Comparison of ENCODE assay signal across 20 cellular contexts in the genomic region with DNA sequence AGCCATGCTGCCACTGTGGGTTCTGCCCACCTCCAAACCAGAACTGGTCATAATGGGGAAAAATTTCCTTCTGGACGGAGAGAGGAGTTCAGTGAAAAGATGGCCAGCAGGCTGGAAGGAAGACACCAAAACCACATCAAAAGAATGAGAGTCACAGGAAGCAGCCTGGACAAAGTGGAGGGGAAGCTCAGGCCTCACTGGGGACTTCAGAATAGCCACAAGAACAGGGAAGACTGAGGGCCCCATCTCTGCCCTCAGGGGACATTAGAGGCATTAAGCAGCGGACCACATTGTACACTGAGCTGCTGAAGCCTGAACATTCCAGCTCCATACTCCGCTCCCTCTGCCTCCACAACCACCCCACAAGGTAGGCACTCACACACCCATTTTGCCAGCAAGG.
A peak's percentile ranks its signal among the peaks of the same experiment; 100 is the strongest.
DNase-seq lines count a peak whose midpoint lies in the region; ATAC-seq, FAIRE-seq and TF ChIP-seq lines count a peak whose summit lies in the region.
"Had no signal": no experiment of that assay in that cellular context is flagged by ENCODE, and none has a peak within 500 bp of the region (broad histone marks: within the 10 kb centered on the region; RNA-seq: fewer than 3 reads in every experiment).

No MANE protein-coding gene starts in this region.

- H3K56ac ChIP-seq in IMR-90 (ENCODE audit: extremely low read depth, insufficient read depth, low read length), result no peak overlapping the region

- peak overlapping the region; percentile 58 for H2AFZ ChIP-seq in IMR-90 (replicated peaks; ENCODE audit: low read length, poor library complexity)
- peak overlapping the region; percentile 32; the same call in 1 of the 2 replicates for H2AFZ ChIP-seq in K562 (ENCODE audit: low read depth, low read length)
- peak overlapping the region; percentile 3 for H2AFZ ChIP-seq in neuronal stem cell (ENCODE audit: low read length)
- H2AFZ ChIP-seq: GM23248 had no signal

- no peak for TF ChIP-seq EP300 in K562 (IDR thresholded peaks at IDR 0.05; ENCODE audit: low read length)

- TF ChIP-seq CTCF in IMR-90 (conservative IDR thresholded peaks at IDR 0.05; ENCODE audit: low read depth, low read length) (no peak), K562 (IDR thresholded peaks at IDR 0.05 in 2 of 3, conservative IDR thresholded peaks at IDR 0.05 in 1 of 3; ENCODE audit: insufficient read depth in 2 of 3, low read depth in 1 of 3, low read length in 3 of 3) (no peak)

- no peaks in the 10 kb centered on the region for H3K79me2 ChIP-seq in K562 (ENCODE audit: control insufficient read depth, insufficient read depth, low read length)

- DNase-seq in IMR-90 (no peak), K562 (ENCODE audit: extremely low read depth in 1 of 4, low spot score in 3 of 4) (no peak), neuronal stem cell (ENCODE audit: low spot score) (no peak), NCI-H748 treated with DMSO at 0.1 percent for 48 hours (lab: John Stamatoyannopoulos, UW) (no peak)
- DNase-seq: AML-193; Calu3; CD8-positive, alpha-beta T cell; DND-41; EL; GM23248; H7; HFFc6 had no signal

- H2BK120ac ChIP-seq in IMR-90 (ENCODE audit: low read depth, low read length) (no peak overlapping the region), neuronal stem cell (ENCODE audit: low read depth, low read length) (no peak overlapping the region)

- ATAC-seq in IMR-90 (ENCODE audit: low read depth), result no peak
- no peak for ATAC-seq in K562
- no peak for ATAC-seq in GM18873 (IDR thresholded peaks at IDR 0.05; ENCODE audit: low FRiP score, unreplicated experiment)
- ATAC-seq in HG03457 (IDR thresholded peaks at IDR 0.05; ENCODE audit: unreplicated experiment), result no peak
- ATAC-seq: A549; CD8-positive, alpha-beta T cell; GM12878; HCT116 had no signal

- no peaks in the 10 kb centered on the region for H3K79me1 ChIP-seq in IMR-90 (ENCODE audit: low read depth in 1 of 2, low read length in 2 of 2)
- H3K79me1 ChIP-seq in neuronal stem cell (ENCODE audit: low read depth, low read length), result no peaks in the 10 kb centered on the region

- H3K4me1 ChIP-seq in BLaER1 (peaks cover 26% of the 10 kb centered on the region), IMR-90 (ENCODE audit: control insufficient read depth, insufficient read depth, low read length) (no peaks in the 10 kb centered on the region), K562 (replicated peaks in 1 of 2; ENCODE audit: control insufficient read depth in 2 of 2, insufficient read depth in 2 of 2, low read length in 2 of 2) (no peaks in the 10 kb centered on the region), neuronal stem cell (ENCODE audit: control insufficient read depth in 2 of 2, insufficient read depth in 1 of 2, low read depth in 1 of 2, low read length in 2 of 2) (no peaks in the 10 kb centered on the region)
- H3K4me1 ChIP-seq: A549 had no signal

- no peak for FAIRE-seq in K562 (lab: Jason Lieb, UNC)
- FAIRE-seq: A549, GM12878, GM19239 had no signal

- H4K20me1 ChIP-seq in BLaER1 (no peaks in the 10 kb centered on the region), IMR-90 (ENCODE audit: insufficient read depth, low read length) (peaks cover 3% of the 10 kb centered on the region; the same call in 1 of the 2 replicates), K562 (replicated peaks; ENCODE audit: control insufficient read depth, insufficient read depth, low read length) (no peaks in the 10 kb centered on the region)

- H3K9me3 ChIP-seq in BLaER1 (no peaks in the 10 kb centered on the region), IMR-90 (ENCODE audit: control insufficient read depth, insufficient read depth, low read length) (no peaks in the 10 kb centered on the region), K562 (replicated peaks; ENCODE audit: control insufficient read depth, insufficient read depth, low read depth, low read length) (no peaks in the 10 kb centered on the region), neuronal stem cell (replicated peaks in 1 of 2; ENCODE audit: control insufficient read depth in 2 of 2, insufficient read depth in 1 of 2, low read depth in 1 of 2, low read length in 2 of 2) (peaks cover 0 to 2% of the 10 kb centered on the region in 2 donors)
- H3K9me3 ChIP-seq: A549 had no signal

- no peak for TF ChIP-seq POLR2A in IMR-90 (IDR thresholded peaks at IDR 0.05; ENCODE audit: low read depth, low read length)
- TF ChIP-seq POLR2A in K562 (conservative IDR thresholded peaks at IDR 0.05), result no peak

- H3K23ac ChIP-seq in IMR-90 (ENCODE audit: low read depth, low read length), result no peak overlapping the region
- H3K23ac ChIP-seq in neuronal stem cell (ENCODE audit: low read depth, low read length, poor library complexity), result peak overlapping the region; percentile 9

- H2AK9ac ChIP-seq in IMR-90 (replicated peaks; ENCODE audit: low read depth, low read length, poor library complexity), result no peak overlapping the region

- H4K5ac ChIP-seq in IMR-90 (ENCODE audit: low read depth, low read length), result no peak overlapping the region

- H3K36me3 ChIP-seq in BLaER1 (no peaks in the 10 kb centered on the region), IMR-90 (ENCODE audit: control insufficient read depth, insufficient read depth, low read length) (no peaks in the 10 kb centered on the region), K562 (ENCODE audit: control insufficient read depth, insufficient read depth, low read length) (no peaks in the 10 kb centered on the region), neuronal stem cell (replicated peaks in 1 of 2; ENCODE audit: control insufficient read depth in 2 of 2, insufficient read depth in 2 of 2, low read length in 2 of 2) (no peaks in the 10 kb centered on the region)

- TF ChIP-seq RAD21 in IMR-90 (IDR thresholded peaks at IDR 0.05; ENCODE audit: low read length), result no peak
- TF ChIP-seq RAD21 in K562 (CRISPR knock-in tag; conservative IDR thresholded peaks at IDR 0.05 in 1 of 2, IDR thresholded peaks at IDR 0.05 in 1 of 2), result no peak

- H3K18ac ChIP-seq in IMR-90 (ENCODE audit: low read depth, low read length), result no peak overlapping the region
- peak overlapping the region; percentile 39 for H3K18ac ChIP-seq in neuronal stem cell (ENCODE audit: low read length)

- H4K91ac ChIP-seq in IMR-90 (ENCODE audit: insufficient read depth, low read depth, low read length), result no peak overlapping the region
- no peak overlapping the region for H4K91ac ChIP-seq in neuronal stem cell (ENCODE audit: low read depth, low read length, poor library complexity)

- peak overlapping the region; percentile 52 for H3K4me2 ChIP-seq in BLaER1
- no peak overlapping the region for H3K4me2 ChIP-seq in IMR-90 (ENCODE audit: low read depth, low read length)
- no peak overlapping the region for H3K4me2 ChIP-seq in K562 (ENCODE audit: insufficient read depth, low read length)
- no peak overlapping the region for H3K4me2 ChIP-seq in neuronal stem cell (ENCODE audit: insufficient read depth, low read length, poor library complexity, severe bottlenecking)
- H3K4me2 ChIP-seq: A549 had no signal

- no peak overlapping the region for H2AK5ac ChIP-seq in IMR-90 (ENCODE audit: low read depth, low read length)
- no peak overlapping the region for H2AK5ac ChIP-seq in neuronal stem cell (ENCODE audit: low read depth, low read length)

- POLR2A ChIA-PET in IMR-90 (lab: Charles Lee; ENCODE audit: unreplicated experiment), result no interaction called here
- POLR2A ChIA-PET in K562 (lab: Yijun Ruan, JAX), result no interaction called here

- WGBS in IMR-90 (ENCODE audit: extremely low coverage in 2 of 2, insufficient read length in 1 of 2), 2 experiments, result no CpG with 5 or more reads among the region's 3 CpGs
- WGBS in K562 (ENCODE audit: insufficient coverage, low coverage, missing lambda C conversion rate), result 38% methylated on average over 3 of the region's 3 CpGs
- no CpG with 5 or more reads among the region's 3 CpGs for WGBS in neuronal stem cell (ENCODE audit: extremely low coverage in 2 of 2, insufficient read length in 2 of 2, insufficient replicate concordance in 1 of 2), 2 donors

- H3K27me3 ChIP-seq in BLaER1 (no peaks in the 10 kb centered on the region), IMR-90 (ENCODE audit: control insufficient read depth, insufficient read depth, low read length) (peaks cover 20% of the 10 kb centered on the region), K562 (ENCODE audit: control insufficient read depth in 2 of 2, insufficient read depth in 2 of 2, low read length in 2 of 2) (0 out of 5 replicates have a peak, but pooled peaks cover 0 to 15% of the 10 kb centered on the region in 2 experiments), neuronal stem cell (ENCODE audit: control insufficient read depth in 3 of 3, insufficient read depth in 3 of 3, low read depth in 1 of 3, low read length in 3 of 3) (no peaks in the 10 kb centered on the region)

- H2BK12ac ChIP-seq in neuronal stem cell (ENCODE audit: low read length), result no peak overlapping the region

- intact Hi-C loops in IMR-90 (cut with micrococcal nuclease), result loop anchor here (5.0 kb wide), 1 partner anchor 43 kb away; no protein-coding TSS in a partner anchor
- intact Hi-C loops in K562 (cut with micrococcal nuclease), result no loop called here

- H3K9ac ChIP-seq in BLaER1, result no peak overlapping the region
- no peak overlapping the region for H3K9ac ChIP-seq in IMR-90 (ENCODE audit: low read depth, low read length)
- H3K9ac ChIP-seq in K562 (ENCODE audit: insufficient read depth in 1 of 2, low read depth in 2 of 2, low read length in 2 of 2), result no peak overlapping the region
- no peak overlapping the region for H3K9ac ChIP-seq in neuronal stem cell (ENCODE audit: low read depth, low read length, poor library complexity)
- H3K9ac ChIP-seq: GM23248 had no signal

- H3K4me3 ChIP-seq in BLaER1 (no peak overlapping the region), IMR-90 (ENCODE audit: insufficient read depth, low read depth, low read length) (no peak overlapping the region), K562 (no peak overlapping the region), neuronal stem cell (ENCODE audit: low read length in 2 of 2) (no peak overlapping the region)
- H3K4me3 ChIP-seq: A549, GM12878, GM23248 had no signal

- BruUV-seq in IMR-90 (replicated peaks; lab: Mats Ljungman, UMichigan), result no TSS peak
- BruUV-seq in K562 (replicated peaks; lab: Mats Ljungman, UMichigan), result no TSS peak

- H4K8ac ChIP-seq in IMR-90 (ENCODE audit: low read depth in 2 of 2, low read length in 2 of 2), result no peak overlapping the region
- no peak overlapping the region for H4K8ac ChIP-seq in neuronal stem cell (ENCODE audit: low read depth, low read length)

- no peak overlapping the region for H2BK15ac ChIP-seq in IMR-90 (ENCODE audit: low read depth, low read length)
- no peak overlapping the region for H2BK15ac ChIP-seq in neuronal stem cell (ENCODE audit: low read length)

- in situ Hi-C loops in IMR-90 (cut with MboI; ENCODE audit: low sequenced_read_pairs) (no loop called here), K562 (cut with MboI) (no loop called here)

- CTCF ChIA-PET in IMR-90 (lab: Yijun Ruan, JAX) (no interaction called here), K562 (lab: Yijun Ruan, JAX; ENCODE audit: low intra/inter-chr PET ratio) (no interaction called here)

- H3K4ac ChIP-seq in IMR-90 (ENCODE audit: low read depth, low read length), result no peak overlapping the region
- no peak overlapping the region for H3K4ac ChIP-seq in neuronal stem cell (ENCODE audit: low read length)

- H3K14ac ChIP-seq in IMR-90 (replicated peaks; ENCODE audit: low read depth, low read length), result no peak overlapping the region
- no peak overlapping the region for H3K14ac ChIP-seq in neuronal stem cell (ENCODE audit: low read length)

- H2BK5ac ChIP-seq in IMR-90 (ENCODE audit: low read depth, low read length, poor library complexity, severe bottlenecking) (no peak overlapping the region), neuronal stem cell (ENCODE audit: low read length) (no peak overlapping the region)

- no peaks in the 10 kb centered on the region; the same call in 1 of the 2 replicates for H3K9me1 ChIP-seq in IMR-90 (ENCODE audit: insufficient read depth, low read length)
- H3K9me1 ChIP-seq in K562 (ENCODE audit: control insufficient read depth, insufficient read depth, low read length), result no peaks in the 10 kb centered on the region

- H3K27ac ChIP-seq in BLaER1 (no peak overlapping the region), IMR-90 (ENCODE audit: insufficient read depth, low read length) (no peak overlapping the region), K562 (ENCODE audit: extremely low read depth, low read depth, low read length) (no peak overlapping the region), neuronal stem cell (replicated peaks; ENCODE audit: low read length) (no peak overlapping the region)
- H3K27ac ChIP-seq: 22Rv1, A549, GM23248 had no signal

- no peak overlapping the region for H2BK20ac ChIP-seq in IMR-90 (ENCODE audit: low read depth, low read length)

- dilution Hi-C loops in IMR-90 (cut with HindIII; ENCODE audit: low sequenced_read_pairs, unreplicated experiment), result no loop called here

Comparison
In these comparisons a context has a peak if more than half of its experiments do, and no peak if none do; other contexts are left out.
1. H2AFZ ChIP-seq: peak in every context shown above with its lines; median percentile 58 in IMR-90; 32 in K562; 3 in neuronal stem cell.